ENCODE assay signal across 12 cellular contexts in genomic region chr7:100985033-100985432, GRCh38. TPM values are rescaled to one million over a fixed set of nuclear protein-coding genes. Genes with fewer than 3 reads are reported as not detected.
DNase-seq lines count a peak whose midpoint lies in the region; TF ChIP-seq lines count a peak whose summit lies in the region.
"Not testable (repeated sequence)": the region's sequence is repeated elsewhere in the genome, so short reads cannot be mapped to it uniquely, and the experiment has no call there.
"Had no signal": no experiment of that assay in that cellular context is flagged by ENCODE, and none has a peak within 500 bp of the region (broad histone marks: within the 10 kb centered on the region; RNA-seq: fewer than 3 reads in every experiment).

No MANE protein-coding gene starts in this region.

- in situ Hi-C loops in transverse colon (cut with MboI; ENCODE audit: low pct_ligation_motif_present in 1 of 4, low pct_unique_long_range_greater_than_20kb in 1 of 4, low sequenced_read_pairs in 3 of 4) = not testable (repeated sequence)

- H3K27me3 ChIP-seq in colonic mucosa, transverse colon: not testable (repeated sequence)

- not testable (repeated sequence) for H3K36me3 Mint-ChIP-seq in neural crest cell (ENCODE audit: low read depth)

- H3K36me3 ChIP-seq in colonic mucosa, transverse colon: not testable (repeated sequence)

- 93% methylated on average over 2 of the region's 2 CpGs; no CpG with 5 or more reads in 1 of the 2 donors for WGBS in transverse colon (ENCODE audit: low coverage in 1 of 2), 2 donors

- not testable (repeated sequence) for H3K4me1 Mint-ChIP-seq in neural crest cell

- not testable (repeated sequence) for TF ChIP-seq POLR2A in transverse colon (IDR thresholded peaks at IDR 0.05)

- H3K27me3 Mint-ChIP-seq in neural crest cell (ENCODE audit: low read depth) = not testable (repeated sequence)

- H3K9me3 ChIP-seq in colonic mucosa, transverse colon: not testable (repeated sequence)

- TF ChIP-seq CTCF in colonic mucosa (IDR thresholded peaks at IDR 0.05); neural crest cell (conservative IDR thresholded peaks at IDR 0.05); transverse colon (IDR thresholded peaks at IDR 0.05): not testable (repeated sequence)

- not testable (repeated sequence) for H3K9ac ChIP-seq in colonic mucosa (ENCODE audit: low read depth in 2 of 2, low read length in 2 of 2)

- not testable (repeated sequence) for H3K4me3 ChIP-seq in colonic mucosa, transverse colon

- H3K27ac Mint-ChIP-seq in neural crest cell (ENCODE audit: unreplicated experiment) = peak overlapping the region; percentile 75

- intact Hi-C loops in colonic mucosa (cut with DNase I); cardiac septum (cut with DNase I); transverse colon (cut with DNase I; ENCODE audit: low total_unique reads): not testable (repeated sequence)

- not testable (repeated sequence) for TF ChIP-seq EP300 in transverse colon (IDR thresholded peaks at IDR 0.05; ENCODE audit: low read depth)

- H3K9me3 Mint-ChIP-seq in neural crest cell = not testable (repeated sequence)

- DNase-seq in A172 (ENCODE audit: low spot score) (peak; percentile 78), H4 (ENCODE audit: low spot score) (peak; percentile 3), NCI-H226 (peak; percentile 45), amniotic epithelial cell (ENCODE audit: low read depth) (peak; percentile 19), cardiac septum (ENCODE audit: low spot score) (peak; percentile 19)
- DNase-seq in colonic mucosa; neural crest cell (ENCODE audit: low read depth, low spot score); transverse colon: not testable (repeated sequence)

- H3K4me1 ChIP-seq in colonic mucosa = not testable (repeated sequence)
- peaks cover 6 to 35% (median 21%) of the 10 kb centered on the region in 4 donors for H3K4me1 ChIP-seq in transverse colon

- not testable (repeated sequence) for H3K4me3 Mint-ChIP-seq in neural crest cell

- H3K27ac ChIP-seq in colonic mucosa (peak overlapping the region; percentile 63), transverse colon (peak overlapping the region in 3 of 4 donors; percentile 81 to 87 (median 87))

RNA-seq across cellular contexts. Expression of gene MUC12, which starts 15.7 kb away (rescaled TPM):
- not detected in 2 replicates for total RNA-seq in A172 (2014; rRNA removed; shearing (Covaris generic))
- 0.54 and 1.0 TPM in 2 replicates for total RNA-seq in H4 (2014; rRNA removed; shearing (Covaris generic))
- total RNA-seq in colonic mucosa = 100 to 1,000 TPM; 331 to 542 TPM
- 0.19 TPM for total RNA-seq in cardiac septum
- 4.9 and 7.8 TPM in 2 replicates for total RNA-seq in neural crest cell
- 1,000 to 10,000 TPM in 1 of 4 donors, 100 to 1,000 TPM in 2, 10 to 100 TPM in 1; 90.2 to 2,095 (median 445) TPM for total RNA-seq in transverse colon
- total RNA-seq: MCF 10A, OCI-LY7 had no signal

RNA-seq across cellular contexts. Expression of gene MUC17, which starts 34.8 kb away (rescaled TPM):
- total RNA-seq in A172 (2014; rRNA removed; shearing (Covaris generic)) = not detected in 2 replicates
- not detected in 2 replicates for total RNA-seq in H4 (2014; rRNA removed; shearing (Covaris generic))
- total RNA-seq in colonic mucosa = 1 to 10 TPM; 1.7 to 2.5 TPM
- not detected for total RNA-seq in cardiac septum
- total RNA-seq in neural crest cell = not detected in 2 replicates
- total RNA-seq in transverse colon = 100 to 1,000 TPM in 1 of 4 donors, 10 to 100 TPM in 2, under 1 TPM in 1; 0.80 to 102 (median 20.0) TPM
- total RNA-seq: Calu3; CD8-positive, alpha-beta memory T cell; MCF 10A; OCI-LY7 had no signal

RNA-seq across cellular contexts. Expression of gene MUC3A, which starts 35.7 kb away (rescaled TPM):
- not detected in 2 replicates for total RNA-seq in A172 (2014; rRNA removed; shearing (Covaris generic))
- total RNA-seq in H4 (2014; rRNA removed; shearing (Covaris generic)) = not detected in 2 replicates
- total RNA-seq in colonic mucosa (100 to 1,000 TPM; 137 to 149 TPM), cardiac septum (0.86 TPM), neural crest cell (0.16 TPM in 1 of 2 replicates, not detected in the other), transverse colon (100 to 1,000 TPM in 1 of 4 donors, 10 to 100 TPM in 3; 11.7 to 233 (median 64.7) TPM)
- total RNA-seq: CD8-positive, alpha-beta memory T cell; MCF 10A; OCI-LY7 had no signal

Comparison
In these comparisons a context has a peak if more than half of its experiments do, and no peak if none do; other contexts are left out.
1. RNA of gene MUC12, which starts 15.7 kb away (total RNA-seq): 331 to 542 TPM in colonic mucosa and 90.2 to 2,095 TPM in transverse colon; 4.9 to 7.8 TPM in neural crest cell, 0.54 to 1.0 TPM in H4, 0.19 TPM in cardiac septum (single experiment) and not detected in A172; every median in the first group is over 10 times any median in the second.